ENCODE assay signal across 8 cellular contexts in genomic region chr3:36991923-36992805, GRCh38.
DNase-seq lines count a peak whose midpoint lies in the region; ATAC-seq and TF ChIP-seq lines count a peak whose summit lies in the region.

No MANE protein-coding gene starts in this region.

- H3K27me3 ChIP-seq in HUES48 (ENCODE audit: control insufficient read depth, insufficient read depth, low read length) (no peaks in the 10 kb centered on the region), mucosa of stomach (ENCODE audit: control insufficient read depth, insufficient read depth, low read length) (no peaks in the 10 kb centered on the region)

- H3K36me3 ChIP-seq in HUES48 (ENCODE audit: control insufficient read depth, insufficient read depth, low read length): peaks cover 55% of the 10 kb centered on the region
- H3K36me3 ChIP-seq in mucosa of stomach (ENCODE audit: control insufficient read depth, insufficient read depth, low read length): peaks cover 5% of the 10 kb centered on the region

- peak; percentile 37 for DNase-seq in AG20443 (ENCODE audit: low spot score)
- DNase-seq in coronary artery (ENCODE audit: low spot score): peak; percentile 73
- no peak for DNase-seq in NCI-H2029 (lab: John Stamatoyannopoulos, UW)
- DNase-seq in activated T-cell treated with anti-CD3 and anti-CD28 coated beads, Interleukin-2, amount 50 U/mL, for 48 hours: no peak
- no peak for DNase-seq in NCI-H774 (lab: John Stamatoyannopoulos, UW)

- H3K27ac ChIP-seq in HUES48 (ENCODE audit: low read depth, low read length) (peak overlapping the region; percentile 97), coronary artery (peak overlapping the region; percentile 98)

- peak overlapping the region; percentile 86 for H3K4me3 ChIP-seq in HUES48 (ENCODE audit: low read depth, low read length)
- H3K4me3 ChIP-seq in coronary artery: peak overlapping the region; percentile 84
- peak overlapping the region; percentile 58 for H3K4me3 ChIP-seq in mucosa of stomach (ENCODE audit: low read length)

- ATAC-seq in HG03442 (IDR thresholded peaks at IDR 0.05; ENCODE audit: unreplicated experiment): no peak

- TF ChIP-seq CTCF in coronary artery (IDR thresholded peaks at IDR 0.05): no peak

- H3K9ac ChIP-seq in HUES48 (ENCODE audit: low read depth, low read length): peak overlapping the region; percentile 93
- H3K9ac ChIP-seq in mucosa of stomach (ENCODE audit: low read length): peak overlapping the region; percentile 90

- H3K4me1 ChIP-seq in HUES48 (ENCODE audit: control insufficient read depth, insufficient read depth, low read length): peaks cover 28% of the 10 kb centered on the region
- peaks cover 18% of the 10 kb centered on the region for H3K4me1 ChIP-seq in mucosa of stomach (ENCODE audit: control insufficient read depth, insufficient read depth, low read length)

- H3K9me3 ChIP-seq in HUES48 (ENCODE audit: control insufficient read depth, insufficient read depth, low read length) (no peaks in the 10 kb centered on the region), mucosa of stomach (ENCODE audit: control insufficient read depth, low read length) (no peaks in the 10 kb centered on the region)

Comparison
In these comparisons a context has a peak if more than half of its experiments do, and no peak if none do; other contexts are left out.
1. DNase-seq: peak in AG20443 (single experiment) and coronary artery (single experiment); none in NCI-H2029 (single experiment), activated T-cell treated with anti-CD3 and anti-CD28 coated beads, Interleukin-2, amount 50 U/mL, for 48 hours (0 of 2) and NCI-H774 (single experiment).
2. Peak in every context shown above with its lines, with median percentiles within 50 percentile points of each other: H3K4me3 ChIP-seq.